1 cellular context compared by ENCODE assay signal in the genomic region with DNA sequence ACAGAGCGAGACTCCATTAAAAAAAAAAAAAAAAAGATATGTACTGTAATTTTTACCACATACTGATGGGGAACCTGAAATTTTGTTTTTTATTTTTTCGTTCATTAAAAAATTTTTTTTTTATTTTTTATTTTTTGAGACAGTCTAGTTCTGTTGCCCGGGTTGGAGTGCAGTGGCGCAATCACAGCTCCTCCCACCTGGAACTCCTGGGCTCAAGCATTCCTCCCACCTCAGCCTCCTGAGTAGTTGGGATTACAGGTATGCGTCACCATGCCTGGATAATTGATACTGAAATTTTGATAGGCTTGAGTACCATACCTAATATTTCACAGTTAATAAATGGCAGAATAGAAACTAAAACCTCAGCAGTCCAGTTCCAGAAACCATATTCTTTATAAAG.
TF ChIP-seq lines count a peak whose summit lies in the region.

No MANE protein-coding gene starts in this region.

TF ChIP-seq in H1, 55 proteins besides CTCF, POLR2A, EP300 and RAD21:
- TF ChIP-seq CEBPB (IDR thresholded peaks at IDR 0.05; ENCODE audit: low read depth, low read length): peak; percentile 62; the same call in 1 of the 2 replicates
- no peak for TF ChIP-seq RNF2 (IDR thresholded peaks at IDR 0.05; ENCODE audit: borderline replicate concordance, low read depth, low read length, missing control alignments, poor library complexity, severe bottlenecking)
TF ChIP-seq in H1: peak in this region for 1.
